ENCODE assay signal across 14 cellular contexts in genomic region chr10:11673346-11674330, GRCh38.
A peak's percentile ranks its signal among the peaks of the same experiment; 100 is the strongest.
DNase-seq lines count a peak whose midpoint lies in the region; ATAC-seq and TF ChIP-seq lines count a peak whose summit lies in the region.
"Had no signal": no experiment of that assay in that cellular context is flagged by ENCODE, and none has a peak within 500 bp of the region (broad histone marks: within the 10 kb centered on the region; RNA-seq: fewer than 3 reads in every experiment).

No MANE protein-coding gene starts in this region.

- ATAC-seq in activated T-cell treated with anti-CD3 and anti-CD28 coated beads, Interleukin-2, amount 50 U/mL, for 4 hours: no peak
- no peak for ATAC-seq in GM21515 (IDR thresholded peaks at IDR 0.05; ENCODE audit: unreplicated experiment)
- ATAC-seq in GM19395 (IDR thresholded peaks at IDR 0.05; ENCODE audit: unreplicated experiment): no peak

- H3K4me3 Mint-ChIP-seq in activated T-cell treated with anti-CD3 and anti-CD28 coated beads, Interleukin-2, amount 50 U/mL, for 4 hours: no peak overlapping the region
- H3K4me3 Mint-ChIP-seq: activated CD4-positive, alpha-beta memory T cell treated with anti-CD3 and anti-CD28 coated beads, Interleukin-2, amount 10 ng/mL, durations not matched to agents 7 days and 5 days; activated naive CD8-positive, alpha-beta T cell had no signal

- no peaks in the 10 kb centered on the region for H3K36me3 Mint-ChIP-seq in activated T-cell treated with anti-CD3 and anti-CD28 coated beads, Interleukin-2, amount 50 U/mL, for 4 hours (ENCODE audit: insufficient read depth)

- no peak for TF ChIP-seq CTCF in cardiac fibroblast (IDR thresholded peaks at IDR 0.05; ENCODE audit: low read depth, low read length)

- H3K4me3 ChIP-seq in cardiac fibroblast (replicated peaks in 1 of 2; ENCODE audit: low read depth in 2 of 2, low read length in 2 of 2): no peak overlapping the region
- H3K4me3 ChIP-seq: coronary artery, prostate gland, thoracic aorta had no signal

- peaks cover 7% of the 10 kb centered on the region for H3K4me1 Mint-ChIP-seq in activated T-cell treated with anti-CD3 and anti-CD28 coated beads, Interleukin-2, amount 50 U/mL, for 4 hours (ENCODE audit: low read depth)

- DNase-seq in EH (ENCODE audit: low read depth) (peak; percentile 36), Kasumi-1 (lab: John Stamatoyannopoulos, UW) (peak; percentile 49 to 70), cardiac fibroblast (ENCODE audit: low read depth in 2 of 2) (peak; percentile 16 to 20), pons (ENCODE audit: low spot score) (peak; percentile 44), COR-L47 (lab: John Stamatoyannopoulos, UW) (no peak)
- no peak for DNase-seq in activated T-cell treated with anti-CD3 and anti-CD28 coated beads, Interleukin-2, amount 50 U/mL, for 4 hours
- DNase-seq: activated CD4-positive, alpha-beta memory T cell treated with anti-CD3 and anti-CD28 coated beads, Interleukin-2, amount 10 ng/mL, durations not matched to agents 7 days and 5 days; Calu3 had no signal

- H3K9me3 Mint-ChIP-seq in activated T-cell treated with anti-CD3 and anti-CD28 coated beads, Interleukin-2, amount 50 U/mL, for 4 hours: no peaks in the 10 kb centered on the region

- H3K27me3 Mint-ChIP-seq in activated T-cell treated with anti-CD3 and anti-CD28 coated beads, Interleukin-2, amount 50 U/mL, for 4 hours (ENCODE audit: low read depth): peaks cover 1% of the 10 kb centered on the region
- H3K27me3 Mint-ChIP-seq: activated naive CD8-positive, alpha-beta T cell had no signal

Comparison
In these comparisons a context has a peak if more than half of its experiments do, and no peak if none do; other contexts are left out.
1. DNase-seq: peak in EH (single experiment), Kasumi-1 (2 of 2), cardiac fibroblast (2 of 2) and pons (single experiment); none in COR-L47 (single experiment) and activated T-cell treated with anti-CD3 and anti-CD28 coated beads, Interleukin-2, amount 50 U/mL, for 4 hours (single experiment).